15 cellular contexts compared by ENCODE assay signal in genomic region chr15:77032052-77032646, GRCh38. TPM values are rescaled to one million over a fixed set of nuclear protein-coding genes. Genes with fewer than 3 reads are reported as not detected.
A peak's percentile ranks its signal among the peaks of the same experiment; 100 is the strongest.
DNase-seq lines count a peak whose midpoint lies in the region; ATAC-seq and TF ChIP-seq lines count a peak whose summit lies in the region.
"Had no signal": no experiment of that assay in that cellular context is flagged by ENCODE, and none has a peak within 500 bp of the region (broad histone marks: within the 10 kb centered on the region; RNA-seq: fewer than 3 reads in every experiment).

No MANE protein-coding gene starts in this region.

- no peak for TF ChIP-seq CTCF in CD8-positive, alpha-beta T cell (IDR thresholded peaks at IDR 0.05)
- TF ChIP-seq CTCF in Peyer's patch (IDR thresholded peaks at IDR 0.05): no peak
- TF ChIP-seq CTCF in endothelial cell (IDR thresholded peaks at IDR 0.05; ENCODE audit: unreplicated experiment): no peak
- no peak for TF ChIP-seq CTCF in sigmoid colon (IDR thresholded peaks at IDR 0.05)

- peaks cover 52% of the 10 kb centered on the region for H3K36me3 ChIP-seq in CD8-positive, alpha-beta T cell (ENCODE audit: insufficient read depth, low read length)
- H3K36me3 ChIP-seq in Peyer's patch (peaks cover 0 to 8% (median 0%) of the 10 kb centered on the region in 3 donors), sigmoid colon (peaks cover 0 to 11% (median 1%) of the 10 kb centered on the region in 4 donors), mesendoderm (ENCODE audit: control insufficient read depth, insufficient read depth, low read length) (no peaks in the 10 kb centered on the region)

- H3K4me3 ChIP-seq in CD8-positive, alpha-beta T cell (ENCODE audit: low read depth, low read length): no peak overlapping the region
- H3K4me3 ChIP-seq in Peyer's patch: no peak overlapping the region
- no peak overlapping the region for H3K4me3 ChIP-seq in sigmoid colon
- no peak overlapping the region for H3K4me3 ChIP-seq in mesendoderm (ENCODE audit: low read length)
- H3K4me3 ChIP-seq: body of pancreas, GM23338, thoracic aorta had no signal

- 79% methylated on average over 22 of the region's 22 CpGs for WGBS in sigmoid colon, 2 donors
- WGBS in mesendoderm (ENCODE audit: extremely low coverage, insufficient coverage, low lambda C conversion rate): no CpG with 5 or more reads among the region's 22 CpGs

- no peak overlapping the region for H4K5ac ChIP-seq in mesendoderm (ENCODE audit: low read length)

- no peak overlapping the region for H3K4me3 Mint-ChIP-seq in CD8-positive, alpha-beta T cell
- no peak overlapping the region for H3K4me3 Mint-ChIP-seq in endothelial cell (ENCODE audit: unreplicated experiment)
- H3K4me3 Mint-ChIP-seq: GM23338 had no signal

- H3K9ac ChIP-seq in mesendoderm (ENCODE audit: low read length): no peak overlapping the region

- H3K36me3 Mint-ChIP-seq in CD8-positive, alpha-beta T cell: peaks cover 72% of the 10 kb centered on the region
- H3K36me3 Mint-ChIP-seq in endothelial cell (ENCODE audit: low read depth, unreplicated experiment): no peaks in the 10 kb centered on the region

- no peak for TF ChIP-seq EP300 in sigmoid colon (IDR thresholded peaks at IDR 0.05)

- no peaks in the 10 kb centered on the region for H3K9me3 Mint-ChIP-seq in CD8-positive, alpha-beta T cell
- H3K9me3 Mint-ChIP-seq in endothelial cell (ENCODE audit: unreplicated experiment): no peaks in the 10 kb centered on the region

- no peaks in the 10 kb centered on the region for H3K79me1 ChIP-seq in mesendoderm (ENCODE audit: low read length)

- H2BK120ac ChIP-seq in mesendoderm (ENCODE audit: low read depth, low read length): no peak overlapping the region

- H2AK5ac ChIP-seq in mesendoderm (ENCODE audit: low read length): no peak overlapping the region

- no peaks in the 10 kb centered on the region for H3K9me3 ChIP-seq in CD8-positive, alpha-beta T cell (ENCODE audit: low read length)
- no peaks in the 10 kb centered on the region for H3K9me3 ChIP-seq in Peyer's patch
- H3K9me3 ChIP-seq in sigmoid colon: no peaks in the 10 kb centered on the region
- H3K9me3 ChIP-seq: body of pancreas, thoracic aorta had no signal

- POLR2A ChIA-PET in CD8-positive, alpha-beta T cell (lab: Charles Lee): no interaction called here

- TF ChIP-seq POLR2A in Peyer's patch (IDR thresholded peaks at IDR 0.05) (no peak), sigmoid colon (IDR thresholded peaks at IDR 0.05) (no peak)

- H3K18ac ChIP-seq in mesendoderm (ENCODE audit: low read length): no peak overlapping the region

- no peak overlapping the region for H3K23ac ChIP-seq in mesendoderm (ENCODE audit: low read length)

- no peak overlapping the region for H4K8ac ChIP-seq in mesendoderm (ENCODE audit: low read depth, low read length)

- H3K4me2 ChIP-seq in mesendoderm (ENCODE audit: low read length): no peak overlapping the region
- H3K4me2 ChIP-seq: GM23338 had no signal

- ATAC-seq in CD8-positive, alpha-beta T cell: no peak
- ATAC-seq in GM18498 (IDR thresholded peaks at IDR 0.05; ENCODE audit: unreplicated experiment): no peak
- ATAC-seq in HG03135 (IDR thresholded peaks at IDR 0.05; ENCODE audit: unreplicated experiment): no peak
- ATAC-seq in GM18867 (IDR thresholded peaks at IDR 0.05; ENCODE audit: unreplicated experiment): no peak
- ATAC-seq: body of pancreas, GM23338 had no signal

- H2BK5ac ChIP-seq in mesendoderm (ENCODE audit: low read length): no peak overlapping the region

- peak overlapping the region; percentile 45 for H3K27ac Mint-ChIP-seq in CD8-positive, alpha-beta T cell
- H3K27ac Mint-ChIP-seq in endothelial cell (ENCODE audit: unreplicated experiment): no peak overlapping the region
- H3K27ac Mint-ChIP-seq: GM23338 had no signal

- intact Hi-C loops in CD8-positive, alpha-beta T cell (cut with DNase I, micrococcal nuclease): no loop called here
- intact Hi-C loops in sigmoid colon (cut with DNase I): no loop called here

- no peak overlapping the region for H3K56ac ChIP-seq in mesendoderm (ENCODE audit: low read length)

- no peak overlapping the region for H3K4ac ChIP-seq in mesendoderm (ENCODE audit: low read depth, low read length)

- H3K27me3 ChIP-seq in CD8-positive, alpha-beta T cell (ENCODE audit: insufficient read depth, low read length): no peaks in the 10 kb centered on the region
- H3K27me3 ChIP-seq in Peyer's patch: no peaks in the 10 kb centered on the region
- peaks cover 0 to 6% (median 4%) of the 10 kb centered on the region in 3 donors for H3K27me3 ChIP-seq in sigmoid colon
- H3K27me3 ChIP-seq in mesendoderm (ENCODE audit: insufficient read depth, low read length, poor library complexity): no peaks in the 10 kb centered on the region
- H3K27me3 ChIP-seq: body of pancreas had no signal

- CTCF ChIA-PET in CD8-positive, alpha-beta T cell (lab: Charles Lee): interaction anchor here (0.7 to 9.9 kb wide), 7 partner anchors 8 to 57 kb away, joined by 3 to 97 read pairs (median 3); no protein-coding TSS in a partner anchor

- peaks cover 4% of the 10 kb centered on the region for H3K4me1 Mint-ChIP-seq in CD8-positive, alpha-beta T cell (ENCODE audit: low read depth)
- H3K4me1 Mint-ChIP-seq in endothelial cell (ENCODE audit: unreplicated experiment): peaks cover 2% of the 10 kb centered on the region

- no peaks in the 10 kb centered on the region for H3K4me1 ChIP-seq in CD8-positive, alpha-beta T cell (ENCODE audit: insufficient read depth, low read length)
- peaks cover 0 to 15% (median 0%) of the 10 kb centered on the region in 4 donors for H3K4me1 ChIP-seq in Peyer's patch
- peaks cover 0 to 19% (median 11%) of the 10 kb centered on the region in 4 donors for H3K4me1 ChIP-seq in sigmoid colon
- H3K4me1 ChIP-seq in mesendoderm (ENCODE audit: control insufficient read depth, low read depth, low read length): no peaks in the 10 kb centered on the region

- no peaks in the 10 kb centered on the region for H3K79me2 ChIP-seq in mesendoderm (ENCODE audit: control insufficient read depth, insufficient read depth, low read length)

- peak in 3 of 7 experiments; percentile 6 to 44 (median 8) for DNase-seq in CD8-positive, alpha-beta T cell
- peak; percentile 9 to 56 (median 49) for DNase-seq in Peyer's patch
- DNase-seq in endothelial cell (ENCODE audit: low spot score): peak; percentile 4
- DNase-seq in sigmoid colon: peak; percentile 58
- no peak for DNase-seq in mesendoderm
- DNase-seq: mammary epithelial cell had no signal

- no peaks in the 10 kb centered on the region for H3K27me3 Mint-ChIP-seq in CD8-positive, alpha-beta T cell (ENCODE audit: low read depth)
- peaks cover 12% of the 10 kb centered on the region for H3K27me3 Mint-ChIP-seq in endothelial cell (ENCODE audit: unreplicated experiment)

- H3K27ac ChIP-seq in CD8-positive, alpha-beta T cell (ENCODE audit: low read depth, low read length): no peak overlapping the region
- H3K27ac ChIP-seq in Peyer's patch (no peak overlapping the region), sigmoid colon (no peak overlapping the region), mesendoderm (ENCODE audit: low read depth, low read length) (no peak overlapping the region)
- H3K27ac ChIP-seq: body of pancreas, RWPE1, thoracic aorta had no signal

- H2BK15ac ChIP-seq in mesendoderm (replicated peaks; ENCODE audit: low read depth): no peak overlapping the region

RNA-seq across cellular contexts. Expression of gene PSTPIP1, which starts 37.2 kb away (rescaled TPM):
- 10 to 100 TPM; 86.7 to 88.0 TPM for total RNA-seq in CD8-positive, alpha-beta T cell
- total RNA-seq in Peyer's patch (10 to 100 TPM in 3 of 4 donors, 1 to 10 TPM in 1; 6.3 to 40.4 (median 19.5) TPM), endothelial cell (ENCODE audit: unreplicated experiment) (not detected), sigmoid colon (10 to 100 TPM in 1 of 4 donors, 1 to 10 TPM in 3; 4.6 to 14.3 (median 7.7) TPM)
- 10 to 100 TPM in 1 of 3 donors, 1 to 10 TPM in 2; 2.1 to 10.4 (median 6.6) TPM for polyA plus RNA-seq in sigmoid colon
- 0.14 TPM for polyA plus RNA-seq in mesendoderm (2013, experiment 1 of 2)
- polyA plus RNA-seq in mesendoderm (2013, experiment 2 of 2): 0.38 TPM
- total RNA-seq: endothelial cell of umbilical vein, NCI-H460 had no signal
- polyA plus RNA-seq: endothelial cell of umbilical vein had no signal

RNA-seq across cellular contexts. Expression of gene TSPAN3, which starts 38.8 kb away (rescaled TPM):
- total RNA-seq in CD8-positive, alpha-beta T cell: 10 to 100 TPM; 21.4 to 22.7 TPM
- 100 to 1,000 TPM in 3 of 4 donors, 10 to 100 TPM in 1; 92.4 to 778 (median 563) TPM for total RNA-seq in Peyer's patch
- 140 TPM for total RNA-seq in endothelial cell (ENCODE audit: unreplicated experiment)
- total RNA-seq in sigmoid colon: 100 to 1,000 TPM; 129 to 220 (median 157) TPM
- polyA plus RNA-seq in sigmoid colon: 100 to 1,000 TPM; 147 to 402 (median 255) TPM
- polyA plus RNA-seq in mesendoderm (2013, experiment 1 of 2): 89.3 TPM
- polyA plus RNA-seq in mesendoderm (2013, experiment 2 of 2): 88.4 TPM
